Comparison of ENCODE assay signal across 7 cellular contexts in the genomic region with DNA sequence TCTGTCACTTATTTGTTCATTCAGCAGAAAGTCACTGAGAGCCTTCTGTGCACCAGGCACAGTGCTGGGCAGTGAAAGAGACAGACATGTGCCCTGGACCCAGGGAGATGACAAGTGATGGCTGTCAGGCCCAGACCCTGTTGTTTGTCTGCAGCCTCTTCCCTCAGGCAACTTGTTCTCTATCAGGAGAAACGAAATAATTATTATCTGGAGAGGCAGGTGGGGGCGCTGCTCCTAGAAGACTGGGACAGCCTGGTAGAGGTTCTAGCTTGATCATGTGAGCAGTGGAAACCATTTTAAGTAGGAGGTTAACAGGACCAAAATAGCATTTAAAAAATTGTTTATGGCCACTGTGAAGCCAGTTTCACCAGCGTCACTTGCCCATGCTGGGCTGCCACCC. TPM values are rescaled to one million over a fixed set of nuclear protein-coding genes. Genes with fewer than 3 reads are reported as not detected.
DNase-seq lines count a peak whose midpoint lies in the region; ATAC-seq, FAIRE-seq and TF ChIP-seq lines count a peak whose summit lies in the region.
"Not testable (repeated sequence)": the region's sequence is repeated elsewhere in the genome, so short reads cannot be mapped to it uniquely, and the experiment has no call there.

No MANE protein-coding gene starts in this region.

- peaks cover 0 to 13% of the 10 kb centered on the region in 2 experiments; a peak in 2 of 4 replicates for H3K79me2 ChIP-seq in H1 (ENCODE audit: control insufficient read depth in 1 of 2, insufficient read depth in 2 of 2, low read length in 2 of 2)
- not testable (repeated sequence) for H3K79me2 ChIP-seq in mesendoderm (ENCODE audit: control insufficient read depth, insufficient read depth, low read length)

- H3K23ac ChIP-seq in H1 (ENCODE audit: insufficient read length); mesendoderm (ENCODE audit: low read length): not testable (repeated sequence)

- H3K27ac Mint-ChIP-seq in HFFc6; activated naive CD4-positive, alpha-beta T cell treated with anti-CD3 and anti-CD28 coated beads, Interleukin-2, amount 10 ng/mL, durations not matched to agents 7 days and 5 days; osteocyte (ENCODE audit: unreplicated experiment): not testable (repeated sequence)

- not testable (repeated sequence) for TF ChIP-seq EP300 in H1 (IDR thresholded peaks at IDR 0.05; ENCODE audit: borderline replicate concordance in 1 of 2, low read depth in 2 of 2, low read length in 2 of 2)

- not testable (repeated sequence) for H4K8ac ChIP-seq in H1 (ENCODE audit: extremely low read depth, insufficient read depth, low read length); mesendoderm (ENCODE audit: low read depth, low read length)

- not testable (repeated sequence) for H2AK5ac ChIP-seq in H1 (ENCODE audit: low read depth, low read length); mesendoderm (ENCODE audit: low read length)

- H3K4me3 ChIP-seq in Panc1 (ENCODE audit: low read depth in 2 of 2, low read length in 2 of 2); H1 (ENCODE audit: extremely low read depth in 1 of 4, insufficient read depth in 2 of 4, low read depth in 3 of 4, low read length in 4 of 4); mesendoderm (ENCODE audit: low read length): not testable (repeated sequence)

- WGBS in H1 (ENCODE audit: extremely low coverage in 1 of 2, insufficient coverage in 1 of 2, insufficient read length in 1 of 2, insufficient replicate concordance in 2 of 2, low coverage in 1 of 2, low lambda C conversion rate in 2 of 2, missing lambda C conversion rate in 1 of 2), 2 experiments: 80% methylated on average over 3 of the region's 3 CpGs; no CpG with 5 or more reads in 1 of the 2 experiments
- no CpG with 5 or more reads among the region's 3 CpGs for WGBS in mesendoderm (ENCODE audit: extremely low coverage, insufficient coverage, low lambda C conversion rate)

- TF ChIP-seq RAD21 in H1 (IDR thresholded peaks at IDR 0.05 in 1 of 2, conservative IDR thresholded peaks at IDR 0.05 in 1 of 2; ENCODE audit: low read depth in 2 of 2, low read length in 2 of 2): not testable (repeated sequence)

- intact Hi-C loops in Panc1 (cut with micrococcal nuclease; ENCODE audit: unreplicated experiment): not testable (repeated sequence)

- H3K36me3 ChIP-seq in Panc1 (ENCODE audit: control insufficient read depth, insufficient read depth, low read length); H1 (ENCODE audit: control insufficient read depth in 2 of 4, insufficient read depth in 4 of 4, low read length in 3 of 4); mesendoderm (ENCODE audit: control insufficient read depth, insufficient read depth, low read length): not testable (repeated sequence)

- DNase-seq in ELR (ENCODE audit: low read depth) (peak; percentile 4), mesendoderm (peak; percentile 36), osteocyte (ENCODE audit: extremely low spot score, unreplicated experiment) (peak; percentile 51)
- not testable (repeated sequence) for DNase-seq in HFFc6; Panc1 (ENCODE audit: low read depth, low spot score); activated naive CD4-positive, alpha-beta T cell treated with anti-CD3 and anti-CD28 coated beads, Interleukin-2, amount 10 ng/mL, durations not matched to agents 7 days and 5 days; H1 (ENCODE audit: low read depth in 1 of 2, low spot score in 2 of 2)

- H2BK5ac ChIP-seq in H1 (ENCODE audit: low read depth, low read length); mesendoderm (ENCODE audit: low read length): not testable (repeated sequence)

- peaks cover 11% of the 10 kb centered on the region; the same call in 1 of the 2 replicates for H3K36me3 Mint-ChIP-seq in HFFc6 (ENCODE audit: low read depth)
- H3K36me3 Mint-ChIP-seq in activated naive CD4-positive, alpha-beta T cell treated with anti-CD3 and anti-CD28 coated beads, Interleukin-2, amount 10 ng/mL, durations not matched to agents 7 days and 5 days; osteocyte (ENCODE audit: unreplicated experiment): not testable (repeated sequence)

- in situ Hi-C loops in Panc1 (cut with HindIII; ENCODE audit: low pct_unique_long_range_greater_than_20kb, low sequenced_read_pairs): not testable (repeated sequence)

- H4K91ac ChIP-seq in H1 (replicated peaks; ENCODE audit: insufficient read length, low read length): not testable (repeated sequence)

- not testable (repeated sequence) for H3K9me3 ChIP-seq in Panc1 (ENCODE audit: control insufficient read depth, insufficient read depth, low read depth, low read length); H1 (ENCODE audit: insufficient read depth in 2 of 2, low read depth in 1 of 2, low read length in 1 of 2)

- H3K4ac ChIP-seq in H1 (replicated peaks; ENCODE audit: insufficient read length, low read depth, low read length); mesendoderm (ENCODE audit: low read depth, low read length): not testable (repeated sequence)

- H4K5ac ChIP-seq in H1 (ENCODE audit: insufficient read length, low read depth, low read length); mesendoderm (ENCODE audit: low read length): not testable (repeated sequence)

- POLR2A ChIA-PET in Panc1 (lab: Charles Lee): interaction anchor here (0.6 kb wide), 1 partner anchor 59 kb away, joined by 3 read pairs; no protein-coding TSS in a partner anchor
- POLR2A ChIA-PET in H1 (lab: Charles Lee; ENCODE audit: partially characterized antibody): not testable (repeated sequence)

- H2BK15ac ChIP-seq in H1 (ENCODE audit: low read length); mesendoderm (replicated peaks; ENCODE audit: low read depth): not testable (repeated sequence)

- not testable (repeated sequence) for H3K23me2 ChIP-seq in H1 (ENCODE audit: low read depth, low read length)

- H3K4me3 Mint-ChIP-seq in HFFc6: not testable (repeated sequence)
- H3K4me3 Mint-ChIP-seq in activated naive CD4-positive, alpha-beta T cell treated with anti-CD3 and anti-CD28 coated beads, Interleukin-2, amount 10 ng/mL, durations not matched to agents 7 days and 5 days: peak overlapping the region; percentile 35
- H3K4me3 Mint-ChIP-seq in osteocyte (ENCODE audit: unreplicated experiment): peak overlapping the region; percentile 10

- H2AFZ ChIP-seq in H1 (ENCODE audit: low read length): not testable (repeated sequence)

- H3K4me1 Mint-ChIP-seq in HFFc6 (ENCODE audit: low read depth): peaks cover 19% of the 10 kb centered on the region
- H3K4me1 Mint-ChIP-seq in activated naive CD4-positive, alpha-beta T cell treated with anti-CD3 and anti-CD28 coated beads, Interleukin-2, amount 10 ng/mL, durations not matched to agents 7 days and 5 days: peaks cover 20% of the 10 kb centered on the region
- H3K4me1 Mint-ChIP-seq in osteocyte (ENCODE audit: unreplicated experiment): peaks cover 28% of the 10 kb centered on the region

- not testable (repeated sequence) for H3K27me3 ChIP-seq in Panc1 (ENCODE audit: control insufficient read depth, insufficient read depth, low read length); H1 (replicated peaks in 1 of 4; ENCODE audit: control insufficient read depth in 3 of 4, extremely low read depth in 1 of 4, insufficient read depth in 3 of 4, low read length in 3 of 4); mesendoderm (ENCODE audit: insufficient read depth, low read length, poor library complexity)

- H3K27ac ChIP-seq in Panc1 (ENCODE audit: low read length); H1 (ENCODE audit: low read depth, low read length); mesendoderm (ENCODE audit: low read depth, low read length): not testable (repeated sequence)

- peak; percentile 27; the same call in 1 of the 2 replicates for TF ChIP-seq CTCF in HFFc6 (IDR thresholded peaks at IDR 0.05)
- peak; percentile 26 for TF ChIP-seq CTCF in Panc1 (IDR thresholded peaks at IDR 0.05)
- peak in 2 of 3 experiments; percentile 5 to 9; a peak in 2 of 4 replicates for TF ChIP-seq CTCF in H1 (IDR thresholded peaks at IDR 0.05; ENCODE audit: control extremely low read depth in 1 of 3, insufficient read depth in 1 of 3, low read depth in 1 of 3, low read length in 3 of 3)
- not testable (repeated sequence) for TF ChIP-seq CTCF in osteocyte (IDR thresholded peaks at IDR 0.05)

- not testable (repeated sequence) for H3K4me1 ChIP-seq in Panc1 (ENCODE audit: control insufficient read depth, insufficient read depth, low read length); H1 (replicated peaks in 1 of 4; ENCODE audit: control insufficient read depth in 3 of 4, insufficient read depth in 4 of 4, low read length in 3 of 4); mesendoderm (ENCODE audit: control insufficient read depth, low read depth, low read length)

- not testable (repeated sequence) for H3K79me1 ChIP-seq in H1 (ENCODE audit: low read depth, low read length); mesendoderm (ENCODE audit: low read length)

- TF ChIP-seq POLR2A in H1 (IDR thresholded peaks at IDR 0.05; ENCODE audit: control extremely low read depth in 1 of 2, low read depth in 2 of 2, low read length in 2 of 2): not testable (repeated sequence)

- not testable (repeated sequence) for H3K27me3 Mint-ChIP-seq in HFFc6 (ENCODE audit: insufficient read depth); activated naive CD4-positive, alpha-beta T cell treated with anti-CD3 and anti-CD28 coated beads, Interleukin-2, amount 10 ng/mL, durations not matched to agents 7 days and 5 days; osteocyte (ENCODE audit: unreplicated experiment)

- not testable (repeated sequence) for H2BK120ac ChIP-seq in H1 (replicated peaks; ENCODE audit: low read depth, low read length); mesendoderm (ENCODE audit: low read depth, low read length)

- H2BK20ac ChIP-seq in H1 (ENCODE audit: low read length): not testable (repeated sequence)

- BruUV-seq in Panc1 (replicated peaks; lab: Mats Ljungman, UMichigan): not testable (repeated sequence)

- not testable (repeated sequence) for ATAC-seq in Panc1

- H3K4me2 ChIP-seq in H1 (ENCODE audit: insufficient read depth in 1 of 2, low read depth in 2 of 2, low read length in 2 of 2); mesendoderm (ENCODE audit: low read length): not testable (repeated sequence)

- H4K20me1 ChIP-seq in H1 (replicated peaks in 1 of 2; ENCODE audit: control insufficient read depth in 1 of 2, insufficient read depth in 2 of 2, low read length in 2 of 2): not testable (repeated sequence)

- not testable (repeated sequence) for H3K14ac ChIP-seq in H1 (ENCODE audit: insufficient read length)

- not testable (repeated sequence) for H3K18ac ChIP-seq in H1 (ENCODE audit: extremely low read depth, low read length); mesendoderm (ENCODE audit: low read length)

- CTCF ChIA-PET in Panc1 (lab: Charles Lee); activated naive CD4-positive, alpha-beta T cell treated with anti-CD3 and anti-CD28 coated beads, Interleukin-2, amount 10 ng/mL, durations not matched to agents 7 days and 5 days (lab: Charles Lee): not testable (repeated sequence)
- CTCF ChIA-PET in H1 (lab: Charles Lee; ENCODE audit: partially characterized antibody): interaction anchor here (1.5 kb wide), 1 partner anchor 9 kb away, joined by 7 read pairs; no protein-coding TSS in a partner anchor

- not testable (repeated sequence) for H3K9ac ChIP-seq in H1 (replicated peaks in 1 of 4; ENCODE audit: extremely low read depth in 1 of 4, low read depth in 3 of 4, low read length in 3 of 4); mesendoderm (ENCODE audit: low read length)

- not testable (repeated sequence) for H3K56ac ChIP-seq in H1 (replicated peaks; ENCODE audit: insufficient read length, low read depth, low read length); mesendoderm (ENCODE audit: low read length)

- FAIRE-seq in H1 (lab: Jason Lieb, UNC): not testable (repeated sequence)

- H2BK12ac ChIP-seq in H1 (ENCODE audit: low read depth, low read length): not testable (repeated sequence)

- not testable (repeated sequence) for H3K9me3 Mint-ChIP-seq in HFFc6; activated naive CD4-positive, alpha-beta T cell treated with anti-CD3 and anti-CD28 coated beads, Interleukin-2, amount 10 ng/mL, durations not matched to agents 7 days and 5 days; osteocyte (ENCODE audit: unreplicated experiment)

RNA-seq across cellular contexts. Expression of gene FAHD2A, which starts 2.2 kb away (rescaled TPM):
- 10 to 100 TPM; 23.1 to 28.0 (median 26.3) TPM for total RNA-seq in HFFc6 (2021; fragmentation: NEBNext Ultra II Directional; extraction: Animal tissue kit (Norgen Biotek cat#: 25700))
- total RNA-seq in Panc1 (2021; ENCODE audit: unreplicated experiment) (17.2 TPM), osteocyte (40.3 and 40.4 TPM in 2 replicates)
- polyA plus RNA-seq in Panc1 (2012; ENCODE audit: insufficient read length): 13.1 TPM
- 25.8 and 26.7 TPM in 2 replicates for total RNA-seq in H1 (2021; fragmentation: NEBNext Ultra II Directional; extraction: Animal tissue kit (Norgen Biotek cat#: 25700))
- polyA plus RNA-seq in H1 (2011; rRNA removed): 24.2 and 28.6 TPM in 2 replicates
- 35.7 TPM for polyA plus RNA-seq in H1 (2011; cell fraction: cytosol; rRNA removed)
- polyA plus RNA-seq in H1 (2011; cell fraction: nucleus; rRNA removed): 57.5 TPM
- polyA plus RNA-seq in H1 (2012, experiment 1 of 2): 21.9 to 28.1 TPM (median 26.1 TPM) in 4 replicates
- polyA plus RNA-seq in H1 (2012, experiment 2 of 2): 23.9 TPM
- polyA plus RNA-seq in H1 (2013, experiment 1 of 2): 17.4 TPM
- polyA plus RNA-seq in H1 (2013, experiment 2 of 2): 16.6 TPM
- polyA minus RNA-seq in H1 (2011; rRNA and poly(A)+ RNA removed): 28.0 and 35.5 TPM in 2 replicates
- polyA minus RNA-seq in H1 (2011; cell fraction: cytosol; rRNA and poly(A)+ RNA removed): 18.2 TPM
- 32.5 TPM for polyA minus RNA-seq in H1 (2011; cell fraction: nucleus; rRNA and poly(A)+ RNA removed)
- 15.4 TPM for polyA plus RNA-seq in mesendoderm (2013, experiment 1 of 2)
- 15.0 TPM for polyA plus RNA-seq in mesendoderm (2013, experiment 2 of 2)
